In the genomic region with DNA sequence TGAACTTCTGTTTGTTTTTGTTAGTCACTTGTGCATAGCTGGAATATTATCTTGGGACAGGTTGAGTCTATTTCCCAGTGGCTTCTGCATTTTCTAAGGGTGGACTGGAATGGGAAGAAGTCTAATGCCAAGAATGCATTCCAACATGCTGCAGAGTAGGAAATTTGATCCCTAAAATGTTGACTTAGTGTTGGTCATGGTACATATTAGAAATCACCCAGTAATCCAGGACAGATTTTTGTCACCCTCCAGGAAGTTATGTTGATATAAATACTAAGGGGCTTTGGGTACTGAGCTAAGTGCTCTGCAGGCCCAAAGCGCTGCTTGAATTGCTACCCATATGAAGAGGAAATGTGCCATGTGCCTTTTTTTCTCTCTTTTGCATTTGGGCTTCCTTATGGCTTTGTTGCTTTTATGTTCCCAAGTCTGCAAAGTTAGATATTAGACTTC, we compare ENCODE assay signal across 8 cellular contexts. TPM values are rescaled to one million over a fixed set of nuclear protein-coding genes. Genes with fewer than 3 reads are reported as not detected.
A peak's percentile ranks its signal among the peaks of the same experiment; 100 is the strongest.
DNase-seq lines count a peak whose midpoint lies in the region; TF ChIP-seq lines count a peak whose summit lies in the region.

No MANE protein-coding gene starts in this region.

- H3K4me1 ChIP-seq in Caco-2 (peaks cover 63% of the 10 kb centered on the region), duodenal mucosa (ENCODE audit: control insufficient read depth in 1 of 2, insufficient read depth in 2 of 2, low read length in 2 of 2) (peaks cover 59% of the 10 kb centered on the region in 2 donors), neutrophil (ENCODE audit: control insufficient read depth in 1 of 2, insufficient read depth in 1 of 2, low read depth in 1 of 2, low read length in 1 of 2) (peaks cover 66 to 70% of the 10 kb centered on the region in 2 experiments)
- H3K4me1 ChIP-seq in effector memory CD4-positive, alpha-beta T cell (ENCODE audit: control insufficient read depth, insufficient read depth, low read length, poor library complexity, severe bottlenecking) = peaks cover 51% of the 10 kb centered on the region

- H3K9me3 Mint-ChIP-seq in Caco-2 (ENCODE audit: unreplicated experiment) = no peaks in the 10 kb centered on the region

- DNase-seq in Caco-2 = no peak
- DNase-seq in MG63 = peak; percentile 34
- no peak for DNase-seq in SK-N-DZ (ENCODE audit: low spot score)
- no peak for DNase-seq in effector memory CD4-positive, alpha-beta T cell
- DNase-seq in activated CD4-positive, alpha-beta T cell treated with anti-CD3 and anti-CD28 coated beads for 48 hours = no peak
- DNase-seq in retina = no peak

- no peaks in the 10 kb centered on the region for H3K27me3 Mint-ChIP-seq in Caco-2 (ENCODE audit: insufficient read depth, unreplicated experiment)

- BruUV-seq in Caco-2 (replicated peaks; lab: Mats Ljungman, UMichigan) = no TSS peak

- POLR2A ChIA-PET in Caco-2 (lab: Charles Lee) = interaction anchor here (2.1 kb wide), 1 partner anchor 12 kb away, joined by 8 read pairs; no protein-coding TSS in a partner anchor

- TF ChIP-seq CTCF in Caco-2 (IDR thresholded peaks at IDR 0.05; ENCODE audit: insufficient read depth in 1 of 2, low read depth in 1 of 2, low read length in 1 of 2, severe bottlenecking in 1 of 2, unreplicated experiment in 1 of 2) = no peak
- TF ChIP-seq CTCF in neutrophil (IDR thresholded peaks at IDR 0.05) = no peak

- no peaks in the 10 kb centered on the region for H3K27me3 ChIP-seq in Caco-2 (replicated peaks; ENCODE audit: control insufficient read depth, insufficient read depth, low read length)
- H3K27me3 ChIP-seq in MG63 = no peaks in the 10 kb centered on the region
- H3K27me3 ChIP-seq in duodenal mucosa (ENCODE audit: control insufficient read depth in 1 of 2, insufficient read depth in 2 of 2, low read length in 2 of 2) = no peaks in the 10 kb centered on the region
- H3K27me3 ChIP-seq in neutrophil = no peaks in the 10 kb centered on the region
- no peaks in the 10 kb centered on the region for H3K27me3 ChIP-seq in effector memory CD4-positive, alpha-beta T cell (replicated peaks; ENCODE audit: control insufficient read depth, insufficient read depth, low read length, poor library complexity, severe bottlenecking)

- H3K27ac Mint-ChIP-seq in Caco-2 (ENCODE audit: unreplicated experiment) = peak overlapping the region; percentile 68

- H3K27ac ChIP-seq in duodenal mucosa (ENCODE audit: low read depth, low read length) (peak overlapping the region; percentile 7), neutrophil (peak overlapping the region; percentile 62)
- no peak overlapping the region for H3K27ac ChIP-seq in effector memory CD4-positive, alpha-beta T cell (ENCODE audit: insufficient read depth, low read length, poor library complexity, severe bottlenecking)

- no peak overlapping the region for H3K4me3 Mint-ChIP-seq in Caco-2 (ENCODE audit: unreplicated experiment)

- CTCF ChIA-PET in Caco-2 (lab: Charles Lee) = interaction anchor here (1.7 kb wide), 1 partner anchor 28 kb away, joined by 4 read pairs; no protein-coding TSS in a partner anchor

- peaks cover 29% of the 10 kb centered on the region for H3K4me1 Mint-ChIP-seq in Caco-2 (ENCODE audit: low read depth, unreplicated experiment)

- H3K36me3 ChIP-seq in Caco-2 (ENCODE audit: control insufficient read depth, insufficient read depth, low read length) = peaks cover 2% of the 10 kb centered on the region
- peaks cover 45% of the 10 kb centered on the region for H3K36me3 ChIP-seq in MG63
- peaks cover 3 to 10% of the 10 kb centered on the region in 2 donors for H3K36me3 ChIP-seq in duodenal mucosa (ENCODE audit: control insufficient read depth in 1 of 2, insufficient read depth in 2 of 2, low read length in 2 of 2)
- no peaks in the 10 kb centered on the region for H3K36me3 ChIP-seq in neutrophil
- H3K36me3 ChIP-seq in effector memory CD4-positive, alpha-beta T cell (ENCODE audit: control insufficient read depth, insufficient read depth, low read length) = peaks cover 10% of the 10 kb centered on the region

- intact Hi-C loops in Caco-2 (cut with micrococcal nuclease; ENCODE audit: unreplicated experiment) = loop anchor here (2.0 kb wide), 1 partner anchor 13 kb away; no protein-coding TSS in a partner anchor

- H3K9ac ChIP-seq in duodenal mucosa (ENCODE audit: low read depth in 1 of 2, low read length in 2 of 2) = peak overlapping the region in 1 of 2 donors; percentile 4

- H3K9me3 ChIP-seq in Caco-2 (no peaks in the 10 kb centered on the region), MG63 (no peaks in the 10 kb centered on the region), duodenal mucosa (ENCODE audit: control insufficient read depth in 1 of 2, low read length in 2 of 2) (no peaks in the 10 kb centered on the region), neutrophil (no peaks in the 10 kb centered on the region)
- no peaks in the 10 kb centered on the region for H3K9me3 ChIP-seq in effector memory CD4-positive, alpha-beta T cell (ENCODE audit: control insufficient read depth, low read length)

- H3K4me3 ChIP-seq in Caco-2 (ENCODE audit: low read depth, low read length) = no peak overlapping the region
- H3K4me3 ChIP-seq in MG63 = no peak overlapping the region
- H3K4me3 ChIP-seq in duodenal mucosa (ENCODE audit: low read depth in 1 of 2, low read length in 2 of 2) = peak overlapping the region; percentile 18 to 33
- no peak overlapping the region for H3K4me3 ChIP-seq in neutrophil (ENCODE audit: low read depth in 1 of 2, low read length in 1 of 2)
- no peak overlapping the region for H3K4me3 ChIP-seq in effector memory CD4-positive, alpha-beta T cell (ENCODE audit: insufficient read depth, low read depth, low read length, poor library complexity, severe bottlenecking)

- peaks cover 45% of the 10 kb centered on the region for H3K36me3 Mint-ChIP-seq in Caco-2 (ENCODE audit: insufficient read depth, unreplicated experiment)

RNA-seq across cellular contexts. Expression of a gene that starts 10.0 kb away (rescaled TPM):
- total RNA-seq in Caco-2 (2022) = 66.5 and 73.3 TPM in 2 replicates
- total RNA-seq in MG63 (2014; rRNA removed; shearing (Covaris generic); ENCODE audit: low replicate concordance) = 5.5 and 14.6 TPM in 2 replicates
- polyA plus RNA-seq in SK-N-DZ (2014; cell fraction: cytosol; rRNA removed) = 28.8 and 29.1 TPM in 2 replicates
- polyA plus RNA-seq in SK-N-DZ (2014; cell fraction: nucleus; rRNA removed) = 14.1 and 24.3 TPM in 2 replicates

Comparison
In these comparisons a context has a peak if more than half of its experiments do, and no peak if none do; other contexts are left out.
1. H3K4me3 ChIP-seq: peak in duodenal mucosa (2 of 2); none in Caco-2 (single experiment), MG63 (single experiment), neutrophil (0 of 2) and effector memory CD4-positive, alpha-beta T cell (single experiment).